30 cellular contexts compared by ENCODE assay signal in genomic region chr11:2612884-2613571, GRCh38.
DNase-seq lines count a peak whose midpoint lies in the region; ATAC-seq, FAIRE-seq and TF ChIP-seq lines count a peak whose summit lies in the region.
"Had no signal": no experiment of that assay in that cellular context is flagged by ENCODE, and none has a peak within 500 bp of the region (broad histone marks: within the 10 kb centered on the region; RNA-seq: fewer than 3 reads in every experiment).

No MANE protein-coding gene starts in this region.

- no TSS peak for BruUV-seq in PC-3 (replicated peaks; lab: Mats Ljungman, UMichigan)

- H3F3A ChIP-seq in PC-3 (ENCODE audit: low read length, unreplicated experiment), result no peaks in the 10 kb centered on the region
- H3F3A ChIP-seq in smooth muscle cell (ENCODE audit: low read depth), result no peaks in the 10 kb centered on the region

- H3K4me2 ChIP-seq in PC-3 (ENCODE audit: low read length) (peak overlapping the region; percentile 33), smooth muscle cell (peak overlapping the region; percentile 25)
- H3K4me2 ChIP-seq: BLaER1 treated with 17β-estradiol and CSF1 and Interleukin-3, amounts not matched to agents 10 nM and 100 nM had no signal

- no peak for TF ChIP-seq POLR2A in GM12892 (IDR thresholded peaks at IDR 0.05; ENCODE audit: low read depth, low read length)

- H2AFZ ChIP-seq in PC-3 (ENCODE audit: low read length) (no peak overlapping the region), smooth muscle cell (ENCODE audit: low read depth) (no peak overlapping the region)

- no peak overlapping the region for H3K9ac ChIP-seq in PC-3 (ENCODE audit: low read length)
- H3K9ac ChIP-seq in smooth muscle cell (ENCODE audit: low read depth), result no peak overlapping the region
- H3K9ac ChIP-seq: BLaER1 treated with 17β-estradiol and CSF1 and Interleukin-3, amounts not matched to agents 10 nM and 100 nM had no signal

- WGBS in smooth muscle cell (ENCODE audit: low lambda C conversion rate), result 48% methylated on average over 4 of the region's 4 CpGs

- POLR2A ChIA-PET in PC-3 (lab: Charles Lee; ENCODE audit: unreplicated experiment), result no interaction called here

- H3K36me3 ChIP-seq in PC-3 (ENCODE audit: low read depth, low read length) (no peaks in the 10 kb centered on the region), smooth muscle cell (ENCODE audit: low read depth) (no peaks in the 10 kb centered on the region)
- H3K36me3 ChIP-seq: esophagus squamous epithelium, lower lobe of right lung, SJSA1, upper lobe of left lung had no signal

- TF ChIP-seq CTCF in PC-3 (conservative IDR thresholded peaks at IDR 0.05; ENCODE audit: low read depth, low read length) (no peak), smooth muscle cell (IDR thresholded peaks at IDR 0.05; ENCODE audit: borderline replicate concordance, insufficient read depth, poor library complexity, severe bottlenecking) (no peak)

- intact Hi-C loops in PC-3 (cut with micrococcal nuclease), result no loop called here
- intact Hi-C loops in sciatic nerve (cut with DNase I), result no loop called here

- H3K9me3 ChIP-seq in PC-3 (ENCODE audit: low read length) (0 out of 2 replicates have a peak, but pooled peaks cover 4% of the 10 kb centered on the region), smooth muscle cell (replicated peaks; ENCODE audit: low read depth) (peaks cover 14% of the 10 kb centered on the region)
- H3K9me3 ChIP-seq: SJSA1 had no signal

- H3K4me1 ChIP-seq in PC-3 (ENCODE audit: insufficient read depth, low read length) (peaks cover 17% of the 10 kb centered on the region), smooth muscle cell (ENCODE audit: low read depth) (no peaks in the 10 kb centered on the region)
- H3K4me1 ChIP-seq: BLaER1 treated with 17β-estradiol and CSF1 and Interleukin-3, amounts not matched to agents 10 nM and 100 nM; esophagus squamous epithelium; heart right ventricle; lower lobe of right lung; upper lobe of left lung had no signal

- DNase-seq in GM12892 (ENCODE audit: insufficient read length) (no peak), PC-3 (peak; percentile 67), iris pigment epithelial cell (ENCODE audit: low read depth) (peak; percentile 2), smooth muscle cell (lab: John Stamatoyannopoulos, UW; ENCODE audit: unreplicated experiment) (no peak), sciatic nerve (ENCODE audit: low spot score) (no peak)
- DNase-seq: activated B cell treated with CpG ODN at 0.5 μM for 24 hours; activated CD4-positive, alpha-beta T cell treated with anti-CD3 and anti-CD28 coated beads, Interleukin-2, amount 50 U/mL, for 48 hours; activated naive CD4-positive, alpha-beta T cell; activated naive CD8-positive, alpha-beta T cell treated with anti-CD3 and anti-CD28 coated beads, Interleukin-2, amount 50 U/mL, for 24 hours; activated T-cell treated with anti-CD3 and anti-CD28 coated beads, Interleukin-2, amount 50 U/mL, for 72 hours; Calu3; esophagus squamous epithelium; heart right ventricle; kidney glomerular epithelial cell; lower lobe of right lung; naive thymus-derived CD8-positive, alpha-beta T cell; NCI-H2029 treated with DMSO at 0.1 percent for 48 hours; NCI-H226; NCI-H774; occipital lobe; RPMI8226; stimulated activated naive B cell treated with anti-CD40 and anti-IgM and Interleukin-4, amounts not matched to agents 10 μg/mL and 1 μg/mL and 100 μg/mL, for 72 hours; upper lobe of left lung had no signal

- ATAC-seq in PC-3 (peak; percentile 95), HG02798 (IDR thresholded peaks at IDR 0.05; ENCODE audit: poor library complexity, unreplicated experiment) (no peak), GM21529 (IDR thresholded peaks at IDR 0.05; ENCODE audit: unreplicated experiment) (no peak), sciatic nerve (no peak)
- ATAC-seq: activated naive CD8-positive, alpha-beta T cell treated with anti-CD3 and anti-CD28 coated beads, Interleukin-2, amount 50 U/mL, for 24 hours; activated T-cell treated with anti-CD3 and anti-CD28 coated beads, Interleukin-2, amount 50 U/mL, for 72 hours; heart right ventricle; lower lobe of right lung; naive thymus-derived CD8-positive, alpha-beta T cell; stimulated activated naive B cell treated with anti-CD40 and anti-IgM and Interleukin-4, amounts not matched to agents 10 μg/mL and 1 μg/mL and 100 μg/mL, for 72 hours had no signal

- H3K4me3 ChIP-seq in PC-3 (ENCODE audit: low read length), result no peak overlapping the region
- H3K4me3 ChIP-seq in smooth muscle cell, result no peak overlapping the region
- H3K4me3 ChIP-seq: BLaER1 treated with 17β-estradiol and CSF1 and Interleukin-3, amounts not matched to agents 10 nM and 100 nM; esophagus squamous epithelium; heart right ventricle; lower lobe of right lung; SJSA1; upper lobe of left lung had no signal

- H4K20me1 ChIP-seq in PC-3 (ENCODE audit: low read length), result no peaks in the 10 kb centered on the region
- no peaks in the 10 kb centered on the region for H4K20me1 ChIP-seq in smooth muscle cell (ENCODE audit: low read depth)
- H4K20me1 ChIP-seq: BLaER1 treated with 17β-estradiol and CSF1 and Interleukin-3, amounts not matched to agents 10 nM and 100 nM had no signal

- peak; percentile 36 for FAIRE-seq in GM12892 (lab: Jason Lieb, UNC)
- FAIRE-seq: frontal cortex, GM18507, H1 had no signal

- H3K27ac ChIP-seq in PC-3 (ENCODE audit: low read length) (no peak overlapping the region), smooth muscle cell (ENCODE audit: low read depth) (no peak overlapping the region)
- H3K27ac ChIP-seq: BLaER1 treated with 17β-estradiol and CSF1 and Interleukin-3, amounts not matched to agents 10 nM and 100 nM; esophagus squamous epithelium; heart right ventricle; lower lobe of right lung; SJSA1; upper lobe of left lung had no signal

- H3K9me2 ChIP-seq in PC-3 (replicated peaks; ENCODE audit: low read length), result no peaks in the 10 kb centered on the region

- no peaks in the 10 kb centered on the region for H3K79me2 ChIP-seq in PC-3 (ENCODE audit: low read length)
- no peaks in the 10 kb centered on the region for H3K79me2 ChIP-seq in smooth muscle cell (ENCODE audit: low read depth)

- CTCF ChIA-PET in PC-3 (lab: Charles Lee), result no interaction called here

- H3K27me3 ChIP-seq in PC-3 (ENCODE audit: low read length), result no peaks in the 10 kb centered on the region
- no peaks in the 10 kb centered on the region for H3K27me3 ChIP-seq in smooth muscle cell (ENCODE audit: low read depth)
- H3K27me3 ChIP-seq: BLaER1 treated with 17β-estradiol and CSF1 and Interleukin-3, amounts not matched to agents 10 nM and 100 nM; esophagus squamous epithelium; heart right ventricle; SJSA1; upper lobe of left lung had no signal

Comparison
In these comparisons a context has a peak if more than half of its experiments do, and no peak if none do; other contexts are left out.
1. DNase-seq: peak in PC-3 (single experiment) and iris pigment epithelial cell (single experiment); none in GM12892 (single experiment), smooth muscle cell (single experiment) and sciatic nerve (single experiment).